ENCODE assay signal across 8 cellular contexts in genomic region chr17:45229681-45230409, GRCh38. TPM values are rescaled to one million over a fixed set of nuclear protein-coding genes. Genes with fewer than 3 reads are reported as not detected.
DNase-seq lines count a peak whose midpoint lies in the region; ATAC-seq, FAIRE-seq and TF ChIP-seq lines count a peak whose summit lies in the region.

No MANE protein-coding gene starts in this region.

- H3F3A ChIP-seq in neural progenitor cell (ENCODE audit: low read depth) = no peaks in the 10 kb centered on the region

- no peaks in the 10 kb centered on the region for H3K27me3 Mint-ChIP-seq in CD4-positive, alpha-beta memory T cell
- peaks cover 9% of the 10 kb centered on the region for H3K27me3 Mint-ChIP-seq in neural progenitor cell (ENCODE audit: insufficient read depth, low read depth)

- CTCF ChIA-PET in CD4-positive, alpha-beta memory T cell (lab: Charles Lee; ENCODE audit: partially characterized antibody) = interaction anchor here (1.2 to 14.0 kb wide), 7 partner anchors 11 to 155 kb away, joined by 3 to 449 read pairs (median 7); partner anchors contain the start of genes ACBD4, FMNL1 and HEXIM1

- H3K9ac ChIP-seq in OCI-LY3 (ENCODE audit: low read length) (peak overlapping the region; percentile 96; the same call in 1 of the 2 replicates), neural progenitor cell (no peak overlapping the region), kidney (ENCODE audit: low read length in 2 of 2) (no peak overlapping the region)

- intact Hi-C loops in CD4-positive, alpha-beta memory T cell (cut with micrococcal nuclease) = loop anchor here (1.0 to 5.0 kb wide), 2 partner anchors 11 to 962 kb away; partner anchors contain the start of gene KANSL1
- intact Hi-C loops in kidney (cut with DNase I) = loop anchor here (10.0 kb wide), 1 partner anchor 155 kb away; no protein-coding TSS in a partner anchor

- H3K79me2 ChIP-seq in OCI-LY3 (ENCODE audit: low read length) = peaks cover 62% of the 10 kb centered on the region
- no peaks in the 10 kb centered on the region for H3K79me2 ChIP-seq in neural progenitor cell (ENCODE audit: low read depth)

- H3K4me1 Mint-ChIP-seq in CD4-positive, alpha-beta memory T cell = peaks cover 53 to 100% (median 73%) of the 10 kb centered on the region in 4 donors
- H3K4me1 Mint-ChIP-seq in neural progenitor cell = peaks cover 3% of the 10 kb centered on the region

- peaks cover 26% of the 10 kb centered on the region for H3K36me3 ChIP-seq in CD4-positive, alpha-beta memory T cell (ENCODE audit: insufficient read depth, low read length)
- no peaks in the 10 kb centered on the region for H3K36me3 ChIP-seq in OCI-LY3 (replicated peaks; ENCODE audit: low read depth, low read length)
- no peaks in the 10 kb centered on the region for H3K36me3 ChIP-seq in neural progenitor cell
- no peaks in the 10 kb centered on the region for H3K36me3 ChIP-seq in WERI-Rb-1
- no peaks in the 10 kb centered on the region for H3K36me3 ChIP-seq in kidney (ENCODE audit: control insufficient read depth in 1 of 2, insufficient read depth in 2 of 2, low read length in 2 of 2)

- FAIRE-seq in kidney (lab: Jason Lieb, UNC) = no peak
- FAIRE-seq in GM19239 (lab: Jason Lieb, UNC) = no peak

- peaks cover 1% of the 10 kb centered on the region for H4K20me1 ChIP-seq in OCI-LY3 (ENCODE audit: insufficient read depth, low read length)
- no peaks in the 10 kb centered on the region for H4K20me1 ChIP-seq in neural progenitor cell (ENCODE audit: low read depth)

- H2AFZ ChIP-seq in OCI-LY3 (ENCODE audit: low read depth, low read length) (no peak overlapping the region), neural progenitor cell (replicated peaks) (no peak overlapping the region)

- peak overlapping the region; percentile 98 for H3K4me2 ChIP-seq in OCI-LY3 (ENCODE audit: low read length)
- H3K4me2 ChIP-seq in neural progenitor cell = no peak overlapping the region

- POLR2A ChIA-PET in CD4-positive, alpha-beta memory T cell (lab: Charles Lee; ENCODE audit: partially characterized antibody) = interaction anchor here (0.5 to 30.3 kb wide), 11 partner anchors 4 to 800 kb away, joined by 3 to 1143 read pairs (median 5); partner anchors contain the start of genes FMNL1, HEXIM1, HEXIM2 and MAP3K14

- H3K36me3 Mint-ChIP-seq in CD4-positive, alpha-beta memory T cell = peaks cover 5 to 59% of the 10 kb centered on the region in 2 donors
- H3K36me3 Mint-ChIP-seq in neural progenitor cell = no peaks in the 10 kb centered on the region

- ATAC-seq in HG03342 (IDR thresholded peaks at IDR 0.05; ENCODE audit: unreplicated experiment) = no peak

- peak overlapping the region in 1 of 2 donors; percentile 74 for H3K4me3 ChIP-seq in CD4-positive, alpha-beta memory T cell (ENCODE audit: low read length in 2 of 2)
- peak overlapping the region; percentile 74 for H3K4me3 ChIP-seq in OCI-LY3 (ENCODE audit: low read length)
- H3K4me3 ChIP-seq in coronary artery = peak overlapping the region; percentile 21
- H3K4me3 ChIP-seq in neural progenitor cell = no peak overlapping the region
- H3K4me3 ChIP-seq in WERI-Rb-1 (ENCODE audit: low read depth, low read length) = no peak overlapping the region
- no peak overlapping the region for H3K4me3 ChIP-seq in kidney (ENCODE audit: low read length in 2 of 2)

- peak overlapping the region; percentile 97 for H3K27ac ChIP-seq in CD4-positive, alpha-beta memory T cell (ENCODE audit: low read depth, low read length)
- H3K27ac ChIP-seq in OCI-LY3 (ENCODE audit: low read length) = peak overlapping the region; percentile 99
- peak overlapping the region; percentile 38 to 73 for H3K27ac ChIP-seq in coronary artery
- no peak overlapping the region for H3K27ac ChIP-seq in neural progenitor cell
- no peak overlapping the region for H3K27ac ChIP-seq in WERI-Rb-1
- H3K27ac ChIP-seq in kidney (ENCODE audit: low read depth in 2 of 2, low read length in 2 of 2) = peak overlapping the region in 1 of 2 donors; percentile 47

- peak overlapping the region; percentile 99 to 100 (median 100) for H3K27ac Mint-ChIP-seq in CD4-positive, alpha-beta memory T cell
- H3K27ac Mint-ChIP-seq in neural progenitor cell = peak overlapping the region; percentile 53

- peaks cover 97% of the 10 kb centered on the region for H3K4me1 ChIP-seq in CD4-positive, alpha-beta memory T cell (ENCODE audit: insufficient read depth, low read length)
- H3K4me1 ChIP-seq in OCI-LY3 (ENCODE audit: low read length) (peaks cover 64% of the 10 kb centered on the region), neural progenitor cell (peaks cover 16% of the 10 kb centered on the region), kidney (ENCODE audit: control insufficient read depth in 1 of 2, insufficient read depth in 1 of 2, low read depth in 1 of 2, low read length in 2 of 2) (peaks cover 0 to 2% of the 10 kb centered on the region in 2 donors)

- no peaks in the 10 kb centered on the region for H3K9me3 Mint-ChIP-seq in CD4-positive, alpha-beta memory T cell
- no peaks in the 10 kb centered on the region for H3K9me3 Mint-ChIP-seq in neural progenitor cell

- H3K27me3 ChIP-seq in CD4-positive, alpha-beta memory T cell (ENCODE audit: insufficient read depth, low read length) = no peaks in the 10 kb centered on the region
- H3K27me3 ChIP-seq in OCI-LY3 (ENCODE audit: low read depth, low read length) (no peaks in the 10 kb centered on the region), neural progenitor cell (no peaks in the 10 kb centered on the region), WERI-Rb-1 (ENCODE audit: insufficient read depth, low read depth, severe bottlenecking) (no peaks in the 10 kb centered on the region)

- H3K9me3 ChIP-seq in CD4-positive, alpha-beta memory T cell (ENCODE audit: control insufficient read depth in 1 of 2, low read length in 2 of 2) = no peaks in the 10 kb centered on the region
- H3K9me3 ChIP-seq in OCI-LY3 (ENCODE audit: insufficient read depth, low read length) = no peaks in the 10 kb centered on the region
- H3K9me3 ChIP-seq in neural progenitor cell (ENCODE audit: low read depth) = no peaks in the 10 kb centered on the region
- H3K9me3 ChIP-seq in WERI-Rb-1 (ENCODE audit: severe bottlenecking) = no peaks in the 10 kb centered on the region
- H3K9me3 ChIP-seq in kidney (ENCODE audit: control insufficient read depth in 1 of 2, low read length in 2 of 2) = no peaks in the 10 kb centered on the region

- TF ChIP-seq CTCF in OCI-LY3 (IDR thresholded peaks at IDR 0.05; ENCODE audit: low read depth, low read length) (no peak), coronary artery (IDR thresholded peaks at IDR 0.05) (no peak), neural progenitor cell (IDR thresholded peaks at IDR 0.05) (no peak), WERI-Rb-1 (IDR thresholded peaks at IDR 0.05; ENCODE audit: low read depth, low read length) (no peak), kidney (IDR thresholded peaks at IDR 0.05; ENCODE audit: borderline replicate concordance, extremely low read depth, insufficient read depth) (no peak)

- H3K4me3 Mint-ChIP-seq in CD4-positive, alpha-beta memory T cell = peak overlapping the region; percentile 96 to 100 (median 99)
- H3K4me3 Mint-ChIP-seq in neural progenitor cell = no peak overlapping the region

- peak in 1 of 5 donors; percentile 64 for DNase-seq in CD4-positive, alpha-beta memory T cell
- DNase-seq in coronary artery (ENCODE audit: low spot score) = peak; percentile 71
- DNase-seq in neural progenitor cell (ENCODE audit: low spot score) = no peak
- no peak for DNase-seq in WERI-Rb-1
- DNase-seq in kidney = no peak
- DNase-seq in GM19239 (ENCODE audit: insufficient read length, low spot score) = no peak

RNA-seq across cellular contexts. Expression of gene FMNL1, which starts 8.2 kb away (rescaled TPM):
- 100 to 1,000 TPM; 403 to 405 TPM for total RNA-seq in CD4-positive, alpha-beta memory T cell
- 10 to 100 TPM in 1 of 2 donors, 1 to 10 TPM in 1; 8.1 to 64.4 TPM for polyA plus RNA-seq in CD4-positive, alpha-beta memory T cell
- total RNA-seq in neural progenitor cell (ENCODE audit: low replicate concordance) (2.0 and 2.4 TPM in 2 replicates), kidney (32.9 TPM)
- 2.3 TPM for polyA plus RNA-seq in kidney (ENCODE audit: insufficient read depth, low read depth, low replicate concordance)

RNA-seq across cellular contexts. Expression of gene SPATA32, which starts 32.0 kb away (rescaled TPM):
- under 1 TPM; 0.22 to 0.41 TPM for total RNA-seq in CD4-positive, alpha-beta memory T cell
- under 1 TPM; 0.25 to 0.49 TPM for polyA plus RNA-seq in CD4-positive, alpha-beta memory T cell
- total RNA-seq in neural progenitor cell (ENCODE audit: low replicate concordance) (not detected in 2 replicates), kidney (not detected)
- polyA plus RNA-seq in kidney (ENCODE audit: insufficient read depth, low read depth, low replicate concordance) = not detected

Comparison
In these comparisons a context has a peak if more than half of its experiments do, and no peak if none do; other contexts are left out.
1. H3K27ac ChIP-seq: peak in CD4-positive, alpha-beta memory T cell (single experiment), OCI-LY3 (single experiment) and coronary artery (2 of 2); none in neural progenitor cell (single experiment) and WERI-Rb-1 (single experiment).
2. H3K4me3 ChIP-seq: peak in OCI-LY3 (single experiment) and coronary artery (single experiment); none in neural progenitor cell (single experiment), WERI-Rb-1 (single experiment) and kidney (0 of 2).
3. RNA of gene FMNL1, which starts 8.2 kb away (total RNA-seq): 403 to 405 TPM in CD4-positive, alpha-beta memory T cell; 32.9 TPM in kidney (single experiment) and 2.0 to 2.4 TPM in neural progenitor cell; every median in the first group is over 10 times any median in the second.